In genomic region chr9:120877276-120878034, GRCh38 we compare ENCODE assay signal across 8 cellular contexts. TPM values are rescaled to one million over a fixed set of nuclear protein-coding genes. Genes with fewer than 3 reads are reported as not detected.
DNase-seq lines count a peak whose midpoint lies in the region; ATAC-seq and TF ChIP-seq lines count a peak whose summit lies in the region.

No MANE protein-coding gene starts in this region.

- BruUV-seq in PC-9 (replicated peaks; lab: Mats Ljungman, UMichigan), result no TSS peak

- H3K9ac ChIP-seq in neural cell (ENCODE audit: low read length), result peak overlapping the region; percentile 24

- H4K20me1 ChIP-seq in PC-9 (ENCODE audit: insufficient read depth), result no peaks in the 10 kb centered on the region
- H4K20me1 ChIP-seq in neural cell (ENCODE audit: insufficient read depth), result no peaks in the 10 kb centered on the region

- peak overlapping the region; percentile 87 for H2AFZ ChIP-seq in PC-9
- peak overlapping the region; percentile 3 for H2AFZ ChIP-seq in neural cell (ENCODE audit: low read depth, low read length)

- POLR2A ChIA-PET in PC-9 (lab: Charles Lee; ENCODE audit: unreplicated experiment), result interaction anchor here (0.6 kb wide), 1 partner anchor 84 kb away, joined by 5 read pairs; no protein-coding TSS in a partner anchor

- intact Hi-C loops in PC-9 (cut with micrococcal nuclease; ENCODE audit: unreplicated experiment), result no loop called here

- H3K9me3 ChIP-seq in PC-9 (ENCODE audit: insufficient read depth, low read depth) (no peaks in the 10 kb centered on the region), neural cell (ENCODE audit: low read length) (no peaks in the 10 kb centered on the region), upper lobe of left lung (no peaks in the 10 kb centered on the region)

- 4 to 12% methylated on average over 7 to 34 of the region's 63 CpGs for WGBS in upper lobe of left lung, 2 donors

- H3F3A ChIP-seq in PC-9 (ENCODE audit: insufficient read depth, low read depth) (peaks cover 38% of the 10 kb centered on the region), neural cell (ENCODE audit: insufficient read depth, low read length, poor library complexity, severe bottlenecking) (peaks cover 4% of the 10 kb centered on the region)

- TF ChIP-seq CTCF in PC-9 (conservative IDR thresholded peaks at IDR 0.05) (no peak), foreskin keratinocyte (conservative IDR thresholded peaks at IDR 0.05) (peak; percentile 17), neural cell (IDR thresholded peaks at IDR 0.05; ENCODE audit: poor library complexity, severe bottlenecking) (peak; percentile 9), upper lobe of left lung (IDR thresholded peaks at IDR 0.05) (peak in 2 of 6 experiments; percentile 17 to 18)

- H3K79me2 ChIP-seq in PC-9 (ENCODE audit: low read depth) (peaks cover 22% of the 10 kb centered on the region), neural cell (replicated peaks; ENCODE audit: insufficient read depth, low read length) (no peaks in the 10 kb centered on the region)

- H3K4me1 ChIP-seq in PC-9 (replicated peaks; ENCODE audit: insufficient read depth), result peaks cover 54% of the 10 kb centered on the region
- H3K4me1 ChIP-seq in foreskin keratinocyte, result peaks cover 9% of the 10 kb centered on the region
- H3K4me1 ChIP-seq in upper lobe of left lung, result peaks cover 12 to 26% (median 17%) of the 10 kb centered on the region in 4 donors

- DNase-seq in D341Med (ENCODE audit: low spot score) (peak; percentile 90), HuH-7 (ENCODE audit: low spot score) (peak; percentile 76), PC-9 (peak; percentile 46 to 69), foreskin keratinocyte (peak in 1 of 2 donors; percentile 49), upper lobe of left lung (peak; percentile 63 to 94)
- peak; percentile 57 for DNase-seq in activated effector memory CD4-positive, alpha-beta T cell treated with Interleukin-2 at 50 U/mL for 16 hours

- CTCF ChIA-PET in PC-9 (lab: Charles Lee), result interaction anchor here (0.7 kb wide), 1 partner anchor 344 kb away, joined by 3 read pairs; no protein-coding TSS in a partner anchor

- H3K27ac ChIP-seq in PC-9 (peak overlapping the region; percentile 52), foreskin keratinocyte (no peak overlapping the region), neural cell (ENCODE audit: low read length) (no peak overlapping the region), upper lobe of left lung (peak overlapping the region; percentile 67 to 95 (median 90))

- H3K4me3 ChIP-seq in PC-9 (peak overlapping the region; percentile 76), neural cell (ENCODE audit: low read length) (peak overlapping the region; percentile 66), upper lobe of left lung (peak overlapping the region; percentile 28 to 96 (median 81))

- peak; percentile 48 for TF ChIP-seq RAD21 in neural cell (conservative IDR thresholded peaks at IDR 0.05)

- H3K4me2 ChIP-seq in PC-9 (peak overlapping the region; percentile 93), neural cell (ENCODE audit: low read length) (peak overlapping the region; percentile 10)

- H3K9me2 ChIP-seq in PC-9 (ENCODE audit: insufficient read depth), result no peaks in the 10 kb centered on the region
- H3K9me2 ChIP-seq in neural cell (ENCODE audit: insufficient read depth, low read length), result no peaks in the 10 kb centered on the region

- TF ChIP-seq EP300 in neural cell (conservative IDR thresholded peaks at IDR 0.05; ENCODE audit: poor library complexity, severe bottlenecking) (no peak), upper lobe of left lung (IDR thresholded peaks at IDR 0.05) (no peak)

- H3K27me3 ChIP-seq in PC-9 (ENCODE audit: insufficient read depth, low read depth) (no peaks in the 10 kb centered on the region), foreskin keratinocyte (no peaks in the 10 kb centered on the region), neural cell (ENCODE audit: insufficient read depth, low read depth, low read length) (peaks cover 10% of the 10 kb centered on the region), upper lobe of left lung (no peaks in the 10 kb centered on the region)

- TF ChIP-seq POLR2A in upper lobe of left lung (IDR thresholded peaks at IDR 0.05), result peak in 1 of 4 donors; percentile 42

- H3K36me3 ChIP-seq in PC-9 (ENCODE audit: low read depth) (no peaks in the 10 kb centered on the region), neural cell (ENCODE audit: insufficient read depth, low read length) (no peaks in the 10 kb centered on the region), upper lobe of left lung (peaks cover 0 to 10% (median 2%) of the 10 kb centered on the region in 4 donors)

- ATAC-seq in GM21390 (IDR thresholded peaks at IDR 0.05; ENCODE audit: unreplicated experiment) (peak; percentile 36), foreskin keratinocyte (peak; percentile 5), upper lobe of left lung (ENCODE audit: low FRiP score in 2 of 2) (peak; percentile 5 to 72)

TF ChIP-seq in neural cell, 6 proteins besides CTCF, POLR2A, EP300 and RAD21:
- TF ChIP-seq REST (IDR thresholded peaks at IDR 0.05; ENCODE audit: borderline replicate concordance), result no peak
- no peak for TF ChIP-seq POLR2AphosphoS5 (IDR thresholded peaks at IDR 0.05)
- no peak for TF ChIP-seq MXI1 (conservative IDR thresholded peaks at IDR 0.05; ENCODE audit: poor library complexity, severe bottlenecking)
- no peak for TF ChIP-seq TAF1 (IDR thresholded peaks at IDR 0.05; ENCODE audit: low read depth)
- peak; percentile 37 for TF ChIP-seq SMC3 (conservative IDR thresholded peaks at IDR 0.05; ENCODE audit: poor library complexity)
- TF ChIP-seq EZH2 (IDR thresholded peaks at IDR 0.05; ENCODE audit: borderline replicate concordance, insufficient read depth, low read length, poor library complexity, severe bottlenecking), result no peak

RNA-seq across cellular contexts. Expression of gene PHF19, which starts 0.5 kb away (rescaled TPM):
- total RNA-seq in PC-9 (2021), result 66.4 and 72.9 TPM in 2 replicates
- 67.2 and 82.1 TPM in 2 replicates for total RNA-seq in foreskin keratinocyte
- polyA plus RNA-seq in foreskin keratinocyte, result 89.0 and 105 TPM in 2 replicates
- polyA plus RNA-seq in neural cell, result 3.0 and 4.9 TPM in 2 replicates
- polyA minus RNA-seq in neural cell, result 1.9 and 4.6 TPM in 2 replicates
- 10 to 100 TPM in 5 of 6 donors, 1 to 10 TPM in 1; 8.0 to 42.4 (median 19.2) TPM for total RNA-seq in upper lobe of left lung

RNA-seq across cellular contexts. Expression of gene PSMD5, which starts 34.7 kb away (rescaled TPM):
- total RNA-seq in PC-9 (2021) (86.4 and 96.2 TPM in 2 replicates), foreskin keratinocyte (44.8 and 46.2 TPM in 2 replicates), upper lobe of left lung (10 to 100 TPM; 11.4 to 56.8 (median 40.1) TPM)
- polyA plus RNA-seq in foreskin keratinocyte (21.5 and 25.9 TPM in 2 replicates), neural cell (11.1 and 11.7 TPM in 2 replicates)
- 15.3 and 16.7 TPM in 2 replicates for polyA minus RNA-seq in neural cell

RNA-seq across cellular contexts. Expression of gene TRAF1, which starts 49.1 kb away (rescaled TPM):
- total RNA-seq in PC-9 (2021) (2.7 and 2.9 TPM in 2 replicates), foreskin keratinocyte (0.78 and 0.99 TPM in 2 replicates), upper lobe of left lung (10 to 100 TPM in 2 of 6 donors, 1 to 10 TPM in 4; 2.9 to 29.3 (median 6.6) TPM)
- polyA plus RNA-seq in foreskin keratinocyte (0.56 and 0.78 TPM in 2 replicates), neural cell (0.42 and 0.89 TPM in 2 replicates)
- polyA minus RNA-seq in neural cell, result 0.35 and 0.49 TPM in 2 replicates

Comparison
In these comparisons a context has a peak if more than half of its experiments do, and no peak if none do; other contexts are left out.
1. H3K27ac ChIP-seq: peak in PC-9 (single experiment) and upper lobe of left lung (4 of 4); none in foreskin keratinocyte (single experiment) and neural cell (single experiment).
2. Peak in every context shown above with its lines, with median percentiles within 50 percentile points of each other: ATAC-seq and H3K4me3 ChIP-seq.